ENCODE assay signal across 10 cellular contexts in the genomic region with DNA sequence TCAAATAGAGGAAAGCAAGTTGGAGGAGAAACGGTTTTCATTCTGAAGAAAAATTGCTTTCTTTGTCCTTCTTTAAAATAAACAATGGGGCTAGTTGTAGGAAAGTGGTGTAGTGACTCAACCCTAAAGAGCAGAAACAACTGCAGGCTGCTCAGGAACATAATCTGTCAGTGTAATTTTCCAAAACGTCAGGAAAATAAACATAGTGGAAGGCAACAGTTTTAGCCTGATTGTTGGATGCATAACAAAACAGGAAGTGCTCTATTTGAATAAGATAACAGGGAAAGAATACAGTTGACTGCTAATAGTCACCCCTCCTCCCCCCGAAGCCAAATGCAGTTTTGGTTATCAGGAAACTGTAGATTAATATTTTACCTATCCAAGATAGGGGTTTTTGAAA.
DNase-seq lines count a peak whose midpoint lies in the region; ATAC-seq and TF ChIP-seq lines count a peak whose summit lies in the region.
"Had no signal": no experiment of that assay in that cellular context is flagged by ENCODE, and none has a peak within 500 bp of the region (broad histone marks: within the 10 kb centered on the region; RNA-seq: fewer than 3 reads in every experiment).

No MANE protein-coding gene starts in this region.

- TF ChIP-seq POLR2A in stomach (IDR thresholded peaks at IDR 0.05), result no peak

- H3K9me3 ChIP-seq in SJCRH30 (replicated peaks) (no peaks in the 10 kb centered on the region), stomach (no peaks in the 10 kb centered on the region)
- H3K9me3 ChIP-seq: tibial nerve had no signal

- H3K36me3 ChIP-seq in SJCRH30, result no peaks in the 10 kb centered on the region
- no peaks in the 10 kb centered on the region for H3K36me3 ChIP-seq in stomach
- H3K36me3 ChIP-seq: tibial nerve had no signal

- 9 to 17% (median 10%) methylated on average over 3 of the region's 3 CpGs for WGBS in stomach, 5 donors

- intact Hi-C loops in stomach (cut with DNase I; ENCODE audit: low total_unique reads), result no loop called here

- ATAC-seq in GM21390 (IDR thresholded peaks at IDR 0.05; ENCODE audit: unreplicated experiment), result no peak

- H3K27me3 ChIP-seq in SJCRH30 (no peaks in the 10 kb centered on the region), stomach (no peaks in the 10 kb centered on the region)
- H3K27me3 ChIP-seq: tibial nerve had no signal

- H3K4me3 ChIP-seq in SJCRH30 (no peak overlapping the region), stomach (no peak overlapping the region)
- H3K4me3 ChIP-seq: tibial nerve had no signal

- H3K4me1 ChIP-seq in SJCRH30 (peaks cover 10% of the 10 kb centered on the region), stomach (peaks cover 8 to 69% (median 34%) of the 10 kb centered on the region in 4 donors)

- TF ChIP-seq CTCF in stomach (IDR thresholded peaks at IDR 0.05), result no peak

- TF ChIP-seq EP300 in stomach (IDR thresholded peaks at IDR 0.05), result no peak

- DNase-seq in NCI-H2107 treated with DMSO at 0.1 percent for 48 hours (lab: John Stamatoyannopoulos, UW; ENCODE audit: unreplicated experiment), result peak; percentile 42
- no peak for DNase-seq in NCI-H2107 (lab: John Stamatoyannopoulos, UW)
- DNase-seq in SJCRH30, result peak in 1 of 2 experiments; percentile 53
- peak; percentile 95 for DNase-seq in foreskin melanocyte
- no peak for DNase-seq in stomach
- no peak for DNase-seq in stimulated activated CD4-positive, alpha-beta T cell treated with anti-CD3 and anti-CD28 coated beads, Interleukin-4, amount 100 ng/mL, for 24 hours
- no peak for DNase-seq in effector CD8-positive, alpha-beta T cell (lab: John Stamatoyannopoulos, UW)
- DNase-seq: stimulated activated CD4-positive, alpha-beta T cell treated with anti-CD3 and anti-CD28 coated beads, Interleukin-2, amount 100 ng/mL, for 24 hours had no signal

- H3K27ac ChIP-seq in SJCRH30 (peak overlapping the region; percentile 78), stomach (peak overlapping the region in 3 of 5 donors; percentile 15 to 70 (median 56))
- H3K27ac ChIP-seq: tibial nerve had no signal

Comparison
In these comparisons a context has a peak if more than half of its experiments do, and no peak if none do; other contexts are left out.
1. DNase-seq: peak in NCI-H2107 treated with DMSO at 0.1 percent for 48 hours (single experiment) and foreskin melanocyte (single experiment); none in NCI-H2107 (single experiment), stomach (single experiment), stimulated activated CD4-positive, alpha-beta T cell treated with anti-CD3 and anti-CD28 coated beads, Interleukin-4, amount 100 ng/mL, for 24 hours (single experiment) and effector CD8-positive, alpha-beta T cell (single experiment).